Comparison of ENCODE assay signal across 8 cellular contexts in genomic region chr5:181258576-181258975, GRCh38. TPM values are rescaled to one million over a fixed set of nuclear protein-coding genes. Genes with fewer than 3 reads are reported as not detected.
A peak's percentile ranks its signal among the peaks of the same experiment; 100 is the strongest.
DNase-seq lines count a peak whose midpoint lies in the region; FAIRE-seq and TF ChIP-seq lines count a peak whose summit lies in the region.

No MANE protein-coding gene starts in this region.

- peaks cover under 1% of the 10 kb centered on the region for H4K20me1 ChIP-seq in keratinocyte (ENCODE audit: control insufficient read depth, extremely low read depth, insufficient read depth, low read length)

- no peak for DNase-seq in activated T-cell treated with anti-CD3 and anti-CD28 coated beads, Interleukin-2, amount 50 U/mL, for 24 hours
- no peak for DNase-seq in activated T-cell treated with anti-CD3 and anti-CD28 coated beads, Interleukin-2, amount 50 U/mL, for 1 hour
- DNase-seq in activated T-helper 2 cell treated with anti-CD3 and anti-CD28 coated beads, Interferon-gamma antibody, Interleukin-2, Interleukin-4, amounts not matched to agents 10 μg/mL and 5 μg/mL and 100 μg/mL, durations not matched to agents 14 hours and 24 hours and 36 hours (ENCODE audit: low spot score), result no peak
- no peak for DNase-seq in keratinocyte (ENCODE audit: low read depth, low spot score)
- no peak for DNase-seq in urothelium cell line (ENCODE audit: low spot score)
- no peak for DNase-seq in NCI-H524 (lab: John Stamatoyannopoulos, UW)
- no peak for DNase-seq in lower leg skin (ENCODE audit: low spot score in 2 of 2)

- H3K9ac ChIP-seq in keratinocyte (ENCODE audit: control insufficient read depth, extremely low read depth, insufficient read depth, low read length), result no peak overlapping the region
- peak overlapping the region; percentile 88 to 100 (median 100) for H3K9ac ChIP-seq in subcutaneous abdominal adipose tissue (ENCODE audit: low read length in 5 of 5)

- dilution Hi-C loops in keratinocyte (cut with MboI; ENCODE audit: extremely low pct_ligation_motif_present, low sequenced_read_pairs), result no loop called here

- H3K36me3 ChIP-seq in keratinocyte (ENCODE audit: control insufficient read depth in 2 of 2, extremely low read depth in 1 of 2, insufficient read depth in 2 of 2, low read length in 2 of 2), result peaks cover 8 to 12% of the 10 kb centered on the region in 2 experiments
- peaks cover 0 to 13% (median 7%) of the 10 kb centered on the region in 5 donors for H3K36me3 ChIP-seq in subcutaneous abdominal adipose tissue (ENCODE audit: control insufficient read depth in 5 of 5, insufficient read depth in 5 of 5, low read length in 5 of 5)

- peak overlapping the region; percentile 93 for H3K4me2 ChIP-seq in keratinocyte (ENCODE audit: control insufficient read depth, extremely low read depth, insufficient read depth, low read depth, low read length)

- H3K4me1 ChIP-seq in keratinocyte (ENCODE audit: control insufficient read depth, extremely low read depth, insufficient read depth, low read length) (peaks cover 22% of the 10 kb centered on the region), subcutaneous abdominal adipose tissue (ENCODE audit: control insufficient read depth in 5 of 5, insufficient read depth in 5 of 5, low read length in 5 of 5) (peaks cover 16 to 72% (median 60%) of the 10 kb centered on the region in 5 donors)

- H3K9me3 ChIP-seq in keratinocyte (ENCODE audit: control insufficient read depth, low read depth, low read length) (peaks cover 2% of the 10 kb centered on the region), subcutaneous abdominal adipose tissue (ENCODE audit: control insufficient read depth in 5 of 5, low read length in 5 of 5) (no peaks in the 10 kb centered on the region)

- intact Hi-C loops in activated T-helper 2 cell treated with anti-CD3 and anti-CD28 coated beads, Interferon-gamma antibody, Interleukin-2, Interleukin-4, amounts not matched to agents 10 μg/mL and 5 μg/mL and 100 μg/mL, durations not matched to agents 14 hours and 24 hours and 36 hours (cut with micrococcal nuclease), result no loop called here
- intact Hi-C loops in lower leg skin (cut with DNase I; ENCODE audit: low total_unique reads), result no loop called here

- H3K27ac ChIP-seq in keratinocyte (ENCODE audit: control insufficient read depth, insufficient read depth, low read length), result no peak overlapping the region
- H3K27ac ChIP-seq in subcutaneous abdominal adipose tissue (ENCODE audit: low read depth, low read length), result no peak overlapping the region

- H3K4me3 ChIP-seq in keratinocyte (ENCODE audit: control insufficient read depth in 2 of 3, extremely low read depth in 1 of 3, insufficient read depth in 2 of 3, low read depth in 1 of 3, low read length in 3 of 3) (peak overlapping the region in 2 of 3 experiments; percentile 21 to 66), subcutaneous abdominal adipose tissue (ENCODE audit: low read depth in 1 of 5, low read length in 5 of 5) (peak overlapping the region; percentile 95 to 100 (median 99)), lower leg skin (ENCODE audit: low read depth, poor library complexity, severe bottlenecking) (no peak overlapping the region)

- H3K27me3 ChIP-seq in keratinocyte (ENCODE audit: control insufficient read depth, extremely low read depth, insufficient read depth, low read length), result no peaks in the 10 kb centered on the region
- no peaks in the 10 kb centered on the region for H3K27me3 ChIP-seq in subcutaneous abdominal adipose tissue (ENCODE audit: control insufficient read depth in 5 of 5, insufficient read depth in 4 of 5, low read length in 5 of 5)

- peaks cover 59% of the 10 kb centered on the region for H3K4me1 Mint-ChIP-seq in activated T-cell treated with anti-CD3 and anti-CD28 coated beads, Interleukin-2, amount 50 U/mL, for 24 hours (ENCODE audit: low read depth)
- peaks cover 52% of the 10 kb centered on the region for H3K4me1 Mint-ChIP-seq in activated T-helper 2 cell treated with anti-CD3 and anti-CD28 coated beads, Interferon-gamma antibody, Interleukin-2, Interleukin-4, amounts not matched to agents 10 μg/mL and 5 μg/mL and 100 μg/mL, durations not matched to agents 14 hours and 24 hours and 36 hours (ENCODE audit: low read depth)

- peak overlapping the region; percentile 93 for H3K4me3 Mint-ChIP-seq in activated T-cell treated with anti-CD3 and anti-CD28 coated beads, Interleukin-2, amount 50 U/mL, for 24 hours
- H3K4me3 Mint-ChIP-seq in activated T-helper 2 cell treated with anti-CD3 and anti-CD28 coated beads, Interferon-gamma antibody, Interleukin-2, Interleukin-4, amounts not matched to agents 10 μg/mL and 5 μg/mL and 100 μg/mL, durations not matched to agents 14 hours and 24 hours and 36 hours (ENCODE audit: low read depth), result peak overlapping the region; percentile 99

- no peak for TF ChIP-seq CTCF in keratinocyte (optimal IDR thresholded peaks at IDR 0.05 in 1 of 3, IDR thresholded peaks at IDR 0.05 in 1 of 3, conservative IDR thresholded peaks at IDR 0.05 in 1 of 3; ENCODE audit: extremely low read depth in 1 of 3, insufficient read depth in 2 of 3, low read length in 3 of 3)
- no peak for TF ChIP-seq CTCF in lower leg skin (IDR thresholded peaks at IDR 0.05)

- peak overlapping the region; percentile 7 for H3K27ac Mint-ChIP-seq in activated T-cell treated with anti-CD3 and anti-CD28 coated beads, Interleukin-2, amount 50 U/mL, for 24 hours
- H3K27ac Mint-ChIP-seq in activated T-helper 2 cell treated with anti-CD3 and anti-CD28 coated beads, Interferon-gamma antibody, Interleukin-2, Interleukin-4, amounts not matched to agents 10 μg/mL and 5 μg/mL and 100 μg/mL, durations not matched to agents 14 hours and 24 hours and 36 hours, result no peak overlapping the region

- no peaks in the 10 kb centered on the region for H3K9me3 Mint-ChIP-seq in activated T-cell treated with anti-CD3 and anti-CD28 coated beads, Interleukin-2, amount 50 U/mL, for 24 hours
- no peaks in the 10 kb centered on the region for H3K9me3 Mint-ChIP-seq in activated T-helper 2 cell treated with anti-CD3 and anti-CD28 coated beads, Interferon-gamma antibody, Interleukin-2, Interleukin-4, amounts not matched to agents 10 μg/mL and 5 μg/mL and 100 μg/mL, durations not matched to agents 14 hours and 24 hours and 36 hours

- peaks cover 75% of the 10 kb centered on the region for H3K79me2 ChIP-seq in keratinocyte (ENCODE audit: control insufficient read depth, insufficient read depth, low read length)

- no peak overlapping the region for H2AFZ ChIP-seq in keratinocyte (ENCODE audit: control insufficient read depth, low read length)

- peaks cover 74% of the 10 kb centered on the region for H3K36me3 Mint-ChIP-seq in activated T-cell treated with anti-CD3 and anti-CD28 coated beads, Interleukin-2, amount 50 U/mL, for 24 hours (ENCODE audit: low read depth)
- peaks cover 50% of the 10 kb centered on the region for H3K36me3 Mint-ChIP-seq in activated T-helper 2 cell treated with anti-CD3 and anti-CD28 coated beads, Interferon-gamma antibody, Interleukin-2, Interleukin-4, amounts not matched to agents 10 μg/mL and 5 μg/mL and 100 μg/mL, durations not matched to agents 14 hours and 24 hours and 36 hours (ENCODE audit: low read depth)

- 66 to 72% methylated on average over 3 of the region's 3 CpGs for WGBS in lower leg skin, 2 donors

- H3K9me1 ChIP-seq in keratinocyte (ENCODE audit: control insufficient read depth, extremely low read depth, insufficient read depth, low read length), result peaks cover 3% of the 10 kb centered on the region

- no peak for FAIRE-seq in keratinocyte (lab: Jason Lieb, UNC)
- no peak for FAIRE-seq in urothelium cell line (lab: Jason Lieb, UNC)

- no peak for TF ChIP-seq POLR2A in lower leg skin (IDR thresholded peaks at IDR 0.05)

- no peaks in the 10 kb centered on the region for H3K27me3 Mint-ChIP-seq in activated T-cell treated with anti-CD3 and anti-CD28 coated beads, Interleukin-2, amount 50 U/mL, for 24 hours
- H3K27me3 Mint-ChIP-seq in activated T-helper 2 cell treated with anti-CD3 and anti-CD28 coated beads, Interferon-gamma antibody, Interleukin-2, Interleukin-4, amounts not matched to agents 10 μg/mL and 5 μg/mL and 100 μg/mL, durations not matched to agents 14 hours and 24 hours and 36 hours (ENCODE audit: low read depth), result no peaks in the 10 kb centered on the region

RNA-seq across cellular contexts. Expression of gene TRIM52, which starts 2.4 kb away (rescaled TPM):
- 15.5 and 16.9 TPM in 2 replicates for total RNA-seq in activated T-helper 2 cell treated with anti-CD3 and anti-CD28 coated beads, Interferon-gamma antibody, Interleukin-2, Interleukin-4, amounts not matched to agents 10 μg/mL and 5 μg/mL and 100 μg/mL, durations not matched to agents 14 hours and 24 hours and 36 hours
- 4.3 to 7.7 TPM (median 7.5 TPM) in 3 replicates for polyA plus RNA-seq in keratinocyte
- polyA plus RNA-seq in keratinocyte (2011; ENCODE audit: low read depth), result 3.3 TPM
- 2.4 and 3.4 TPM in 2 replicates for polyA plus RNA-seq in keratinocyte (2011; cell fraction: cytosol; rRNA removed)
- 20.3 and 23.5 TPM in 2 replicates for polyA plus RNA-seq in keratinocyte (2011; cell fraction: nucleus; rRNA removed)
- polyA plus RNA-seq in keratinocyte (2012; ENCODE audit: low replicate concordance), result 4.2 and 5.7 TPM in 2 replicates
- 1.9 to 12.9 TPM (median 3.9 TPM) in 3 replicates for polyA minus RNA-seq in keratinocyte
- polyA minus RNA-seq in keratinocyte (2011; cell fraction: cytosol; rRNA and poly(A)+ RNA removed), result 5.4 TPM
- polyA minus RNA-seq in keratinocyte (2011; cell fraction: nucleus; rRNA and poly(A)+ RNA removed), result 3.5 and 7.0 TPM in 2 replicates
- total RNA-seq in lower leg skin, result 10 to 100 TPM in 2 of 4 donors, 1 to 10 TPM in 2; 5.2 to 13.2 (median 9.3) TPM

RNA-seq across cellular contexts. Expression of gene RACK1, which starts 14.9 kb away (rescaled TPM):
- total RNA-seq in activated T-helper 2 cell treated with anti-CD3 and anti-CD28 coated beads, Interferon-gamma antibody, Interleukin-2, Interleukin-4, amounts not matched to agents 10 μg/mL and 5 μg/mL and 100 μg/mL, durations not matched to agents 14 hours and 24 hours and 36 hours, result 2,110 and 2,123 TPM in 2 replicates
- polyA plus RNA-seq in keratinocyte, result 3,291 to 4,197 TPM (median 3,883 TPM) in 3 replicates
- 6,866 TPM for polyA plus RNA-seq in keratinocyte (2011; ENCODE audit: low read depth)
- polyA plus RNA-seq in keratinocyte (2011; cell fraction: cytosol; rRNA removed), result 3,208 and 4,094 TPM in 2 replicates
- polyA plus RNA-seq in keratinocyte (2011; cell fraction: nucleus; rRNA removed), result 1,292 and 1,405 TPM in 2 replicates
- 2,997 and 3,266 TPM in 2 replicates for polyA plus RNA-seq in keratinocyte (2012; ENCODE audit: low replicate concordance)
- polyA minus RNA-seq in keratinocyte, result 6,396 to 10,268 TPM (median 9,173 TPM) in 3 replicates
- 5,229 TPM for polyA minus RNA-seq in keratinocyte (2011; cell fraction: cytosol; rRNA and poly(A)+ RNA removed)
- 1,104 and 1,134 TPM in 2 replicates for polyA minus RNA-seq in keratinocyte (2011; cell fraction: nucleus; rRNA and poly(A)+ RNA removed)
- 1,000 to 10,000 TPM; 3,064 to 4,085 (median 3,503) TPM for total RNA-seq in lower leg skin

RNA-seq across cellular contexts. Expression of gene TRIM41, which starts 35.5 kb away (rescaled TPM):
- total RNA-seq in activated T-helper 2 cell treated with anti-CD3 and anti-CD28 coated beads, Interferon-gamma antibody, Interleukin-2, Interleukin-4, amounts not matched to agents 10 μg/mL and 5 μg/mL and 100 μg/mL, durations not matched to agents 14 hours and 24 hours and 36 hours, result 32.2 and 33.0 TPM in 2 replicates
- 11.8 to 14.1 TPM (median 13.4 TPM) in 3 replicates for polyA plus RNA-seq in keratinocyte
- polyA plus RNA-seq in keratinocyte (2011; ENCODE audit: low read depth), result 6.8 TPM
- 9.2 and 12.8 TPM in 2 replicates for polyA plus RNA-seq in keratinocyte (2011; cell fraction: cytosol; rRNA removed)
- polyA plus RNA-seq in keratinocyte (2011; cell fraction: nucleus; rRNA removed), result 40.3 and 44.3 TPM in 2 replicates
- 12.2 and 19.8 TPM in 2 replicates for polyA plus RNA-seq in keratinocyte (2012; ENCODE audit: low replicate concordance)
- polyA minus RNA-seq in keratinocyte, result 5.2 to 10.3 TPM (median 5.3 TPM) in 3 replicates
- polyA minus RNA-seq in keratinocyte (2011; cell fraction: cytosol; rRNA and poly(A)+ RNA removed), result 12.5 TPM
- 11.0 and 11.1 TPM in 2 replicates for polyA minus RNA-seq in keratinocyte (2011; cell fraction: nucleus; rRNA and poly(A)+ RNA removed)
- total RNA-seq in lower leg skin, result 10 to 100 TPM; 14.7 to 19.8 (median 18.0) TPM

RNA-seq across cellular contexts. Expression of gene TRIM7, which starts 53.6 kb away (rescaled TPM):
- 3.9 and 4.8 TPM in 2 replicates for total RNA-seq in activated T-helper 2 cell treated with anti-CD3 and anti-CD28 coated beads, Interferon-gamma antibody, Interleukin-2, Interleukin-4, amounts not matched to agents 10 μg/mL and 5 μg/mL and 100 μg/mL, durations not matched to agents 14 hours and 24 hours and 36 hours
- polyA plus RNA-seq in keratinocyte, result 21.7 to 27.6 TPM (median 22.4 TPM) in 3 replicates
- polyA plus RNA-seq in keratinocyte (2011; ENCODE audit: low read depth), result 8.8 TPM
- 20.1 and 22.0 TPM in 2 replicates for polyA plus RNA-seq in keratinocyte (2011; cell fraction: cytosol; rRNA removed)
- polyA plus RNA-seq in keratinocyte (2011; cell fraction: nucleus; rRNA removed), result 28.5 and 29.7 TPM in 2 replicates
- polyA plus RNA-seq in keratinocyte (2012; ENCODE audit: low replicate concordance), result 16.7 and 25.6 TPM in 2 replicates
- 7.2 to 10.6 TPM (median 8.1 TPM) in 3 replicates for polyA minus RNA-seq in keratinocyte
- polyA minus RNA-seq in keratinocyte (2011; cell fraction: cytosol; rRNA and poly(A)+ RNA removed), result 15.7 TPM
- 7.7 and 9.9 TPM in 2 replicates for polyA minus RNA-seq in keratinocyte (2011; cell fraction: nucleus; rRNA and poly(A)+ RNA removed)
- total RNA-seq in lower leg skin, result 100 to 1,000 TPM in 2 of 4 donors, 10 to 100 TPM in 2; 77.2 to 144 (median 89.8) TPM
